ENCODE assay signal across 27 cellular contexts in the genomic region with DNA sequence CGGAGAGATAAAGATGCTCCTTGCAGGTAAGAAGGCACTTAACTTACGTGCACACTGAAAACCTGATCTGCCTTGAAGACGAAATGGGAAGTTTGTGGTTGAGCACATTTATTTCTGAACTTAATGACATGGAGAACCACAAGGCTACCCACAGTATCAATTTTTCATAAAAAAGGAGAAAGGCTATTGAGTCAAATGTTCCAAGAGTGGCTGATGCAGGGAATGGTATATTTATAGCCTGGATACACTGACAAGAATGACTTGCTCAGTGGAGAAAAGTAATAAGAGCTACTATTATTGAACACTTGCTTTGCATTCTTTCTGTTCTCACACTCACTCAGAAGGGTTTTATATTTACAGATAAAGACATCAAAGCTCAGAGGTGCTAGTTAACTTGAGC.
"Had no signal": no experiment of that assay in that cellular context is flagged by ENCODE, and none has a peak within 500 bp of the region (broad histone marks: within the 10 kb centered on the region; RNA-seq: fewer than 3 reads in every experiment).

No MANE protein-coding gene starts in this region.

- DNase-seq: cortex of kidney; effector memory CD8-positive, alpha-beta T cell; esophagus squamous epithelium; foreskin fibroblast; glutamatergic neuron; immature natural killer cell; kidney; left cardiac atrium; left ventricle myocardium inferior; lower lobe of right lung; occipital lobe; pancreas; right cardiac atrium; stimulated activated CD4-positive, alpha-beta T cell treated with anti-CD3 and anti-CD28 coated beads, Interleukin-4, amount 100 ng/mL, for 1 hour; stimulated activated CD8-positive, alpha-beta memory T cell treated with anti-CD3 and anti-CD28 coated beads, Interleukin-4, amount 100 ng/mL, for 48 hours; stimulated activated naive CD8-positive, alpha-beta T cell treated with anti-CD3 and anti-CD28 coated beads, Interleukin-15, amount 100 ng/mL, for 72 hours; testis had no signal

- H3K9me3 Mint-ChIP-seq: neural progenitor cell had no signal

- H3K27me3 ChIP-seq: esophagus squamous epithelium, gastroesophageal sphincter, neural progenitor cell, pancreas, testis, tibial nerve had no signal

- H3K27ac ChIP-seq: epithelial cell of prostate, esophagus squamous epithelium, gastroesophageal sphincter, left ventricle myocardium inferior, lower lobe of right lung, neural progenitor cell, pancreas, testis, tibial nerve had no signal

- H3K4me1 Mint-ChIP-seq: immature natural killer cell; memory B cell; neural progenitor cell; stimulated activated effector memory CD8-positive, alpha-beta T cell treated with anti-CD3 and anti-CD28 coated beads, Interleukin-12 subunit alpha, Interleukin-12 subunit beta, amount 100 ng/mL, for 72 hours; stimulated activated naive CD8-positive, alpha-beta T cell treated with anti-CD3 and anti-CD28 coated beads, Interleukin-15, amount 100 ng/mL, for 72 hours had no signal

- H2AFZ ChIP-seq: neural progenitor cell had no signal

- H3K9ac ChIP-seq: neural progenitor cell had no signal

- H3K27me3 Mint-ChIP-seq: effector memory CD8-positive, alpha-beta T cell; memory B cell; natural killer cell treated with Interleukin-12 subunit alpha and Interleukin-12 subunit beta and Interleukin-15 and Interleukin-18, amount 100 ng/mL, for 72 hours; stimulated activated naive CD8-positive, alpha-beta T cell treated with anti-CD3 and anti-CD28 coated beads, Interleukin-15, amount 100 ng/mL, for 72 hours had no signal

- H3K36me3 Mint-ChIP-seq: immature natural killer cell; memory B cell; mesothelial cell of epicardium; natural killer cell treated with Interleukin-12 subunit alpha and Interleukin-12 subunit beta and Interleukin-15 and Interleukin-18, amount 100 ng/mL, for 72 hours; neural progenitor cell; stimulated activated effector memory CD8-positive, alpha-beta T cell treated with anti-CD3 and anti-CD28 coated beads, Interleukin-12 subunit alpha, Interleukin-12 subunit beta, amount 100 ng/mL, for 72 hours had no signal

- H3K4me3 ChIP-seq: esophagus squamous epithelium, gastroesophageal sphincter, left ventricle myocardium inferior, lower lobe of right lung, neural progenitor cell, pancreas, smooth muscle cell, testis, tibial nerve had no signal

- H3K36me3 ChIP-seq: esophagus squamous epithelium, gastroesophageal sphincter, left ventricle myocardium inferior, lower lobe of right lung, neural progenitor cell, pancreas, tibial nerve had no signal

- H3K4me3 Mint-ChIP-seq: effector memory CD8-positive, alpha-beta T cell; immature natural killer cell; memory B cell; mesothelial cell of epicardium; natural killer cell treated with Interleukin-12 subunit alpha and Interleukin-12 subunit beta and Interleukin-15 and Interleukin-18, amount 100 ng/mL, for 72 hours; neural progenitor cell; stimulated activated effector memory CD8-positive, alpha-beta T cell treated with anti-CD3 and anti-CD28 coated beads, Interleukin-12 subunit alpha, Interleukin-12 subunit beta, amount 100 ng/mL, for 72 hours; stimulated activated naive CD8-positive, alpha-beta T cell treated with anti-CD3 and anti-CD28 coated beads, Interleukin-15, amount 100 ng/mL, for 72 hours had no signal

- H3K4me1 ChIP-seq: left ventricle myocardium inferior, lower lobe of right lung, neural progenitor cell, pancreas, testis had no signal

- H3K27ac Mint-ChIP-seq: effector memory CD8-positive, alpha-beta T cell; immature natural killer cell; memory B cell; mesothelial cell of epicardium; natural killer cell treated with Interleukin-12 subunit alpha and Interleukin-12 subunit beta and Interleukin-15 and Interleukin-18, amount 100 ng/mL, for 72 hours; neural progenitor cell; progenitor cell of endocrine pancreas; stimulated activated effector memory CD8-positive, alpha-beta T cell treated with anti-CD3 and anti-CD28 coated beads, Interleukin-12 subunit alpha, Interleukin-12 subunit beta, amount 100 ng/mL, for 72 hours; stimulated activated naive CD8-positive, alpha-beta T cell treated with anti-CD3 and anti-CD28 coated beads, Interleukin-15, amount 100 ng/mL, for 72 hours had no signal

- H3K4me2 ChIP-seq: neural progenitor cell, smooth muscle cell had no signal

- H3K9me3 ChIP-seq: gastroesophageal sphincter, lower lobe of right lung, pancreas, testis had no signal

- ATAC-seq: effector memory CD8-positive, alpha-beta T cell; gastroesophageal sphincter; left cardiac atrium; lower lobe of right lung; natural killer cell treated with Interleukin-12 subunit alpha and Interleukin-12 subunit beta and Interleukin-15 and Interleukin-18, amount 100 ng/mL, for 72 hours; pancreas; right cardiac atrium; stimulated activated effector memory CD8-positive, alpha-beta T cell treated with anti-CD3 and anti-CD28 coated beads, Interleukin-12 subunit alpha, Interleukin-12 subunit beta, amount 100 ng/mL, for 72 hours; stimulated activated naive CD8-positive, alpha-beta T cell treated with anti-CD3 and anti-CD28 coated beads, Interleukin-15, amount 100 ng/mL, for 72 hours had no signal
